Comparison of ENCODE assay signal across 1 cellular context in genomic region chr12:54279227-54279631, GRCh38.
A peak's percentile ranks its signal among the peaks of the same experiment; 100 is the strongest.
TF ChIP-seq lines count a peak whose summit lies in the region.

No MANE protein-coding gene starts in this region.

TF ChIP-seq in K562, 482 proteins besides CTCF, POLR2A, EP300 and RAD21 (continues in another document):
- TF ChIP-seq FOXA1 (IDR thresholded peaks at IDR 0.05; ENCODE audit: borderline replicate concordance) (no peak), AFF1 (IDR thresholded peaks at IDR 0.05; ENCODE audit: low read depth in 1 of 2, partially characterized antibody in 2 of 2) (peak in 1 of 2 experiments; percentile 56), ETS1 (conservative IDR thresholded peaks at IDR 0.05; ENCODE audit: control insufficient read depth, low read depth, low read length) (0 out of 2 replicates have a peak, but pooled peaks have one; percentile 30), LARP7 (IDR thresholded peaks at IDR 0.05) (peak; percentile 87; the same call in 1 of the 2 replicates), NCOR1 (IDR thresholded peaks at IDR 0.05) (no peak), ZBTB26 (CRISPR knock-in tag; IDR thresholded peaks at IDR 0.05) (0 out of 2 replicates have a peak, but pooled peaks have one; percentile 19), DLX4 (CRISPR knock-in tag; IDR thresholded peaks at IDR 0.05) (no peak), ZNF507 (tag; conservative IDR thresholded peaks at IDR 0.05) (no peak), PHF8 (IDR thresholded peaks at IDR 0.05; ENCODE audit: borderline replicate concordance, low read length) (peak; percentile 71; the same call in 1 of the 2 replicates), ZBED1 (IDR thresholded peaks at IDR 0.05) (no peak), ZFPM2 (CRISPR knock-in tag; IDR thresholded peaks at IDR 0.05) (no peak), HCFC1 (IDR thresholded peaks at IDR 0.05; ENCODE audit: low read depth, low read length) (no peak), CCNT2 (IDR thresholded peaks at IDR 0.05; ENCODE audit: borderline replicate concordance, extremely low read depth, insufficient read length, low read depth, low read length) (no peak), UBTF (IDR thresholded peaks at IDR 0.05; ENCODE audit: borderline replicate concordance in 1 of 2, low read depth in 2 of 2, low read length in 2 of 2) (no peak), MECOM (CRISPR knock-in tag; IDR thresholded peaks at IDR 0.05) (no peak), SOX6 (IDR thresholded peaks at IDR 0.05) (no peak), TAF9B (IDR thresholded peaks at IDR 0.05; ENCODE audit: partially characterized antibody) (no peak), RBM34 (IDR thresholded peaks at IDR 0.05; ENCODE audit: borderline replicate concordance, insufficient read depth, low read length) (no peak), E4F1 (CRISPR knock-in tag; IDR thresholded peaks at IDR 0.05; ENCODE audit: borderline replicate concordance) (no peak), YBX1 (IDR thresholded peaks at IDR 0.05) (no peak), PHB (CRISPR knock-in tag; IDR thresholded peaks at IDR 0.05) (no peak), TCF3 (CRISPR knock-in tag; IDR thresholded peaks at IDR 0.05) (0 out of 2 replicates have a peak, but pooled peaks have one; percentile 20), BRD9 (IDR thresholded peaks at IDR 0.05; ENCODE audit: low read depth, partially characterized antibody) (peak; percentile 87), ZZZ3 (IDR thresholded peaks at IDR 0.05) (no peak), TFE3 (CRISPR knock-in tag; IDR thresholded peaks at IDR 0.05) (no peak), THAP7 (CRISPR knock-in tag; IDR thresholded peaks at IDR 0.05) (no peak), MXI1 (IDR thresholded peaks at IDR 0.05; ENCODE audit: low read depth, low read length) (no peak), ZNF639 (CRISPR knock-in tag; conservative IDR thresholded peaks at IDR 0.05 in 1 of 2, IDR thresholded peaks at IDR 0.05 in 1 of 2) (no peak), ZNF830 (CRISPR knock-in tag; IDR thresholded peaks at IDR 0.05) (0 out of 2 replicates have a peak, but pooled peaks have one; percentile 46), SIN3B (IDR thresholded peaks at IDR 0.05; ENCODE audit: low read depth) (0 out of 2 replicates have a peak, but pooled peaks have one; percentile 19), ZNF76 (CRISPR knock-in tag; IDR thresholded peaks at IDR 0.05; ENCODE audit: borderline replicate concordance) (no peak), EGR1 (conservative IDR thresholded peaks at IDR 0.05) (peak; percentile 43), ZNF696 (CRISPR knock-in tag; conservative IDR thresholded peaks at IDR 0.05) (no peak), TRIM25 (IDR thresholded peaks at IDR 0.05; ENCODE audit: borderline replicate concordance) (peak; percentile 70; the same call in 1 of the 2 replicates), KAT8 (IDR thresholded peaks at IDR 0.05; ENCODE audit: low read depth) (no peak), RBM39 (optimal IDR thresholded peaks at IDR 0.05; ENCODE audit: low read depth, low read length) (no peak), MLLT1 (IDR thresholded peaks at IDR 0.05) (peak; percentile 83 to 91; a peak in 3 of 4 replicates), ZBTB1 (CRISPR knock-in tag; IDR thresholded peaks at IDR 0.05; ENCODE audit: borderline replicate concordance, low read depth) (no peak), ZBTB12 (CRISPR knock-in tag; IDR thresholded peaks at IDR 0.05) (no peak), PML (IDR thresholded peaks at IDR 0.05; ENCODE audit: low read length) (no peak)
